In the genomic region with DNA sequence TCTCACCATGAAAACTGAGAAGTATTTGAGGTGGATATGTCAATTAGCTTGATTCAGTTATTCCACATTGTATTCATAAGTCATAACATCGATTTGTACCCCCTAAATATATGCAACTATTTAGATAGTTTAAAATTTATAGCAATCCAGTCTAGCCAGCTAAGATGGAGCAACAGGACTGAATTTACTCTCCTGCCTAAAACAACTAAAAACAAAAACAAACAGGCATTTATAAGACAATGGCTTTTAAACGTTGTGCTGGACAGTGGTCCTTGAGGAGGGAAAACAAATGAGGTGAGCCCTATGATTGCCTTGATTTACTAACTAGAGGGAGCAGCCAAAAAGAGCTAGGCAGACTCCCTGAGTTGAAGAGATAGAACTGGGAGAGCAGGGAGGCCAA, we compare ENCODE assay signal across 8 cellular contexts. TPM values are rescaled to one million over a fixed set of nuclear protein-coding genes. Genes with fewer than 3 reads are reported as not detected.
DNase-seq lines count a peak whose midpoint lies in the region; ATAC-seq and TF ChIP-seq lines count a peak whose summit lies in the region.

No MANE protein-coding gene starts in this region.

- H4K20me1 ChIP-seq in BLaER1 treated with 17β-estradiol and CSF1 and Interleukin-3, amounts not matched to agents 10 nM and 100 nM = no peaks in the 10 kb centered on the region
- H4K20me1 ChIP-seq in KMS-11 (ENCODE audit: insufficient read depth) (no peaks in the 10 kb centered on the region), neural cell (ENCODE audit: insufficient read depth) (no peaks in the 10 kb centered on the region)

- peak overlapping the region in 9 of 11 experiments; percentile 74 to 82 (median 79); a peak in 15 of 22 replicates for H3K27ac ChIP-seq in BLaER1 treated with 17β-estradiol and CSF1 and Interleukin-3, amounts not matched to agents 10 nM and 100 nM
- H3K27ac ChIP-seq in KMS-11 = no peak overlapping the region
- H3K27ac ChIP-seq in neural cell (ENCODE audit: low read length) = peak overlapping the region; percentile 85

- no peak for ATAC-seq in HG02870 (IDR thresholded peaks at IDR 0.05; ENCODE audit: unreplicated experiment)

- H3K27me3 ChIP-seq in BLaER1 treated with 17β-estradiol and CSF1 and Interleukin-3, amounts not matched to agents 10 nM and 100 nM = no peaks in the 10 kb centered on the region
- no peaks in the 10 kb centered on the region for H3K27me3 ChIP-seq in KMS-11 (ENCODE audit: insufficient read depth, low read depth)
- H3K27me3 ChIP-seq in neural cell (ENCODE audit: insufficient read depth, low read depth, low read length) = no peaks in the 10 kb centered on the region

- no peaks in the 10 kb centered on the region for H3K9me2 ChIP-seq in neural cell (ENCODE audit: insufficient read depth, low read length)

- H3K4me1 ChIP-seq in BLaER1 treated with 17β-estradiol and CSF1 and Interleukin-3, amounts not matched to agents 10 nM and 100 nM = peaks cover 6 to 20% (median 16%) of the 10 kb centered on the region in 10 experiments
- peaks cover 17% of the 10 kb centered on the region for H3K4me1 ChIP-seq in KMS-11 (ENCODE audit: low read depth, poor library complexity, severe bottlenecking)

- H3K9me3 ChIP-seq in BLaER1 treated with 17β-estradiol and CSF1 and Interleukin-3, amounts not matched to agents 10 nM and 100 nM (replicated peaks in 1 of 11) = peaks cover 0 to 7% (median 0%) of the 10 kb centered on the region in 11 experiments; a peak in 6 of 22 replicates
- H3K9me3 ChIP-seq in neural cell (ENCODE audit: low read length) = no peaks in the 10 kb centered on the region

- no peak for TF ChIP-seq EP300 in neural cell (conservative IDR thresholded peaks at IDR 0.05; ENCODE audit: poor library complexity, severe bottlenecking)

- peak overlapping the region; percentile 89 for H2AFZ ChIP-seq in KMS-11 (ENCODE audit: low read depth)
- H2AFZ ChIP-seq in neural cell (ENCODE audit: low read depth, low read length) = peak overlapping the region; percentile 93

- TF ChIP-seq RAD21 in neural cell (conservative IDR thresholded peaks at IDR 0.05) = no peak

- TF ChIP-seq CTCF in KMS-11 (conservative IDR thresholded peaks at IDR 0.05; ENCODE audit: low read depth, low read length) (no peak), choroid plexus epithelial cell (conservative IDR thresholded peaks at IDR 0.05; ENCODE audit: low read depth, low read length) (no peak), neural cell (IDR thresholded peaks at IDR 0.05; ENCODE audit: poor library complexity, severe bottlenecking) (no peak)

- no peaks in the 10 kb centered on the region for H3F3A ChIP-seq in neural cell (ENCODE audit: insufficient read depth, low read length, poor library complexity, severe bottlenecking)

- DNase-seq in choroid plexus epithelial cell (ENCODE audit: low read depth) (no peak), anterior cingulate cortex (lab: John Stamatoyannopoulos, UW) (no peak), NCI-H1105 treated with DMSO at 0.1 percent for 48 hours (lab: John Stamatoyannopoulos, UW) (no peak), activated gamma-delta T cell treated with Interleukin-2 at 50 U/mL for 16 hours (no peak)

- H3K4me2 ChIP-seq in BLaER1 treated with 17β-estradiol and CSF1 and Interleukin-3, amounts not matched to agents 10 nM and 100 nM = peak overlapping the region; percentile 79 to 95 (median 87); a peak in 21 of 22 replicates
- H3K4me2 ChIP-seq in KMS-11 (peak overlapping the region; percentile 78), neural cell (ENCODE audit: low read length) (peak overlapping the region; percentile 74)

- peaks cover 4 to 18% (median 12%) of the 10 kb centered on the region in 11 experiments; a peak in 16 of 22 replicates for H3K36me3 ChIP-seq in BLaER1 treated with 17β-estradiol and CSF1 and Interleukin-3, amounts not matched to agents 10 nM and 100 nM
- H3K36me3 ChIP-seq in KMS-11 (ENCODE audit: insufficient read depth) = no peaks in the 10 kb centered on the region
- H3K36me3 ChIP-seq in neural cell (ENCODE audit: insufficient read depth, low read length) = no peaks in the 10 kb centered on the region

- peak overlapping the region; percentile 78 to 94 (median 88); a peak in 18 of 20 replicates for H3K4me3 ChIP-seq in BLaER1 treated with 17β-estradiol and CSF1 and Interleukin-3, amounts not matched to agents 10 nM and 100 nM
- peak overlapping the region; percentile 61 for H3K4me3 ChIP-seq in KMS-11 (IDR thresholded peaks at IDR 0.05; ENCODE audit: insufficient read depth, low read depth, low read length)
- H3K4me3 ChIP-seq in choroid plexus epithelial cell (ENCODE audit: low read depth, low read length) = peak overlapping the region; percentile 82
- peak overlapping the region; percentile 84 for H3K4me3 ChIP-seq in neural cell (ENCODE audit: low read length)

- H3K79me2 ChIP-seq in KMS-11 (ENCODE audit: insufficient read depth, low read depth) = no peaks in the 10 kb centered on the region
- no peaks in the 10 kb centered on the region for H3K79me2 ChIP-seq in neural cell (replicated peaks; ENCODE audit: insufficient read depth, low read length)

- peak overlapping the region; percentile 76 to 87 (median 83); a peak in 20 of 22 replicates for H3K9ac ChIP-seq in BLaER1 treated with 17β-estradiol and CSF1 and Interleukin-3, amounts not matched to agents 10 nM and 100 nM
- peak overlapping the region; percentile 56; the same call in 1 of the 2 replicates for H3K9ac ChIP-seq in KMS-11
- H3K9ac ChIP-seq in neural cell (ENCODE audit: low read length) = peak overlapping the region; percentile 84

TF ChIP-seq in neural cell, 6 proteins besides CTCF, POLR2A, EP300 and RAD21:
- TF ChIP-seq SMC3 (conservative IDR thresholded peaks at IDR 0.05; ENCODE audit: poor library complexity) = no peak
- TF ChIP-seq, protein P1, sequence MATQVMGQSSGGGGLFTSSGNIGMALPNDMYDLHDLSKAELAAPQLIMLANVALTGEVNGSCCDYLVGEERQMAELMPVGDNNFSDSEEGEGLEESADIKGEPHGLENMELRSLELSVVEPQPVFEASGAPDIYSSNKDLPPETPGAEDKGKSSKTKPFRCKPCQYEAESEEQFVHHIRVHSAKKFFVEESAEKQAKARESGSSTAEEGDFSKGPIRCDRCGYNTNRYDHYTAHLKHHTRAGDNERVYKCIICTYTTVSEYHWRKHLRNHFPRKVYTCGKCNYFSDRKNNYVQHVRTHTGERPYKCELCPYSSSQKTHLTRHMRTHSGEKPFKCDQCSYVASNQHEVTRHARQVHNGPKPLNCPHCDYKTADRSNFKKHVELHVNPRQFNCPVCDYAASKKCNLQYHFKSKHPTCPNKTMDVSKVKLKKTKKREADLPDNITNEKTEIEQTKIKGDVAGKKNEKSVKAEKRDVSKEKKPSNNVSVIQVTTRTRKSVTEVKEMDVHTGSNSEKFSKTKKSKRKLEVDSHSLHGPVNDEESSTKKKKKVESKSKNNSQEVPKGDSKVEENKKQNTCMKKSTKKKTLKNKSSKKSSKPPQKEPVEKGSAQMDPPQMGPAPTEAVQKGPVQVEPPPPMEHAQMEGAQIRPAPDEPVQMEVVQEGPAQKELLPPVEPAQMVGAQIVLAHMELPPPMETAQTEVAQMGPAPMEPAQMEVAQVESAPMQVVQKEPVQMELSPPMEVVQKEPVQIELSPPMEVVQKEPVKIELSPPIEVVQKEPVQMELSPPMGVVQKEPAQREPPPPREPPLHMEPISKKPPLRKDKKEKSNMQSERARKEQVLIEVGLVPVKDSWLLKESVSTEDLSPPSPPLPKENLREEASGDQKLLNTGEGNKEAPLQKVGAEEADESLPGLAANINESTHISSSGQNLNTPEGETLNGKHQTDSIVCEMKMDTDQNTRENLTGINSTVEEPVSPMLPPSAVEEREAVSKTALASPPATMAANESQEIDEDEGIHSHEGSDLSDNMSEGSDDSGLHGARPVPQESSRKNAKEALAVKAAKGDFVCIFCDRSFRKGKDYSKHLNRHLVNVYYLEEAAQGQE (IDR thresholded peaks at IDR 0.05; ENCODE audit: borderline replicate concordance) = no peak
- TF ChIP-seq EZH2 (IDR thresholded peaks at IDR 0.05; ENCODE audit: borderline replicate concordance, insufficient read depth, low read length, poor library complexity, severe bottlenecking) = no peak
- TF ChIP-seq POLR2AphosphoS5 (IDR thresholded peaks at IDR 0.05) = no peak
- no peak for TF ChIP-seq TAF1 (IDR thresholded peaks at IDR 0.05; ENCODE audit: low read depth)
- no peak for TF ChIP-seq MXI1 (conservative IDR thresholded peaks at IDR 0.05; ENCODE audit: poor library complexity, severe bottlenecking)

RNA-seq across cellular contexts. Expression of gene GPAM, which starts 0.8 kb away (rescaled TPM):
- 16.8 and 17.3 TPM in 2 replicates for polyA plus RNA-seq in neural cell
- polyA minus RNA-seq in neural cell = 31.9 and 35.9 TPM in 2 replicates
